8 cellular contexts compared by ENCODE assay signal in genomic region chr4:499563-499962, GRCh38. TPM values are rescaled to one million over a fixed set of nuclear protein-coding genes. Genes with fewer than 3 reads are reported as not detected.
DNase-seq lines count a peak whose midpoint lies in the region; ATAC-seq and TF ChIP-seq lines count a peak whose summit lies in the region.

No MANE protein-coding gene starts in this region.

- TF ChIP-seq CTCF in neural cell (IDR thresholded peaks at IDR 0.05; ENCODE audit: poor library complexity, severe bottlenecking), result no peak

- ATAC-seq in GM18505 (IDR thresholded peaks at IDR 0.05; ENCODE audit: unreplicated experiment), result peak; percentile 4
- no peak for ATAC-seq in GM19463 (IDR thresholded peaks at IDR 0.05; ENCODE audit: unreplicated experiment)

- no peaks in the 10 kb centered on the region for H3F3A ChIP-seq in neural cell (ENCODE audit: insufficient read depth, low read length, poor library complexity, severe bottlenecking)

- peaks cover 70% of the 10 kb centered on the region for H3K36me3 ChIP-seq in KOPT-K1 (ENCODE audit: insufficient read depth, low read length)
- H3K36me3 ChIP-seq in ectodermal cell (ENCODE audit: control insufficient read depth, insufficient read depth, low read length), result peaks cover 21% of the 10 kb centered on the region
- H3K36me3 ChIP-seq in neural cell (ENCODE audit: insufficient read depth, low read length), result peaks cover 5% of the 10 kb centered on the region

- H3K9me3 ChIP-seq in KOPT-K1 (ENCODE audit: insufficient read depth, low read length, poor library complexity, severe bottlenecking) (peaks cover 38% of the 10 kb centered on the region), ectodermal cell (ENCODE audit: control insufficient read depth, low read length) (no peaks in the 10 kb centered on the region), neural cell (ENCODE audit: low read length) (peaks cover 8% of the 10 kb centered on the region)

- H3K79me2 ChIP-seq in neural cell (replicated peaks; ENCODE audit: insufficient read depth, low read length), result peaks cover 52% of the 10 kb centered on the region

- DNase-seq in stimulated activated CD4-positive, alpha-beta T cell treated with anti-CD3 and anti-CD28 coated beads, Interleukin-15, amount 100 ng/mL, for 24 hours, result no peak
- no peak for DNase-seq in D341Med (ENCODE audit: low spot score)
- no peak for DNase-seq in NCI-H1105 (lab: John Stamatoyannopoulos, UW)

- peak overlapping the region; percentile 85 for H3K9ac ChIP-seq in neural cell (ENCODE audit: low read length)

- H3K27ac ChIP-seq in KOPT-K1 (ENCODE audit: low read depth, low read length, poor library complexity, severe bottlenecking) (peak overlapping the region; percentile 81), ectodermal cell (ENCODE audit: insufficient read depth, low read depth, low read length, poor library complexity, severe bottlenecking) (peak overlapping the region; percentile 56), neural cell (ENCODE audit: low read length) (peak overlapping the region; percentile 75)

- TF ChIP-seq EP300 in neural cell (conservative IDR thresholded peaks at IDR 0.05; ENCODE audit: poor library complexity, severe bottlenecking), result no peak

- H4K20me1 ChIP-seq in neural cell (ENCODE audit: insufficient read depth), result no peaks in the 10 kb centered on the region

- H3K4me3 ChIP-seq in ectodermal cell (ENCODE audit: insufficient read depth, low read depth, low read length) (peak overlapping the region; percentile 96), neural cell (ENCODE audit: low read length) (peak overlapping the region; percentile 86)

- peak overlapping the region; percentile 77 for H2AFZ ChIP-seq in neural cell (ENCODE audit: low read depth, low read length)

- no peak for TF ChIP-seq RAD21 in neural cell (conservative IDR thresholded peaks at IDR 0.05)

- WGBS in ectodermal cell, 2 experiments, result 3% methylated on average over 15 of the region's 15 CpGs

- H3K27me3 ChIP-seq in ectodermal cell (ENCODE audit: control insufficient read depth, insufficient read depth, low read length, poor library complexity, severe bottlenecking) (no peaks in the 10 kb centered on the region), neural cell (ENCODE audit: insufficient read depth, low read depth, low read length) (no peaks in the 10 kb centered on the region)

- no peaks in the 10 kb centered on the region for H3K9me2 ChIP-seq in neural cell (ENCODE audit: insufficient read depth, low read length)

- peak overlapping the region; percentile 99 for H3K4me2 ChIP-seq in neural cell (ENCODE audit: low read length)

- TF ChIP-seq POLR2A in GM18505 (IDR thresholded peaks at IDR 0.05; ENCODE audit: borderline replicate concordance, extremely low read depth, insufficient read depth, insufficient read length), result no peak

- peaks cover 13% of the 10 kb centered on the region for H3K4me1 ChIP-seq in ectodermal cell (ENCODE audit: control insufficient read depth, insufficient read depth, low read length)

TF ChIP-seq in neural cell, 6 proteins besides CTCF, POLR2A, EP300 and RAD21:
- TF ChIP-seq SMC3 (conservative IDR thresholded peaks at IDR 0.05; ENCODE audit: poor library complexity) (no peak), REST (IDR thresholded peaks at IDR 0.05; ENCODE audit: borderline replicate concordance) (no peak), MXI1 (conservative IDR thresholded peaks at IDR 0.05; ENCODE audit: poor library complexity, severe bottlenecking) (no peak), EZH2 (IDR thresholded peaks at IDR 0.05; ENCODE audit: borderline replicate concordance, insufficient read depth, low read length, poor library complexity, severe bottlenecking) (no peak), POLR2AphosphoS5 (IDR thresholded peaks at IDR 0.05) (no peak), TAF1 (IDR thresholded peaks at IDR 0.05; ENCODE audit: low read depth) (no peak)

RNA-seq across cellular contexts. Expression of gene PIGG, which starts 0.6 kb away (rescaled TPM):
- 73.9 TPM for polyA plus RNA-seq in ectodermal cell (2013, experiment 1 of 4)
- 82.2 TPM for polyA plus RNA-seq in ectodermal cell (2013, experiment 2 of 4)
- polyA plus RNA-seq in ectodermal cell (2013, experiment 3 of 4), result 59.1 TPM
- polyA plus RNA-seq in ectodermal cell (2013, experiment 4 of 4), result 61.6 TPM
- polyA plus RNA-seq in neural cell, result 53.5 and 60.4 TPM in 2 replicates
- polyA minus RNA-seq in neural cell, result 43.1 and 48.5 TPM in 2 replicates

RNA-seq across cellular contexts. Expression of gene ZNF721, which starts 0.6 kb away (rescaled TPM):
- polyA plus RNA-seq in ectodermal cell (2013, experiment 1 of 4), result 51.6 TPM
- polyA plus RNA-seq in ectodermal cell (2013, experiment 2 of 4), result 48.0 TPM
- 42.5 TPM for polyA plus RNA-seq in ectodermal cell (2013, experiment 3 of 4)
- 43.2 TPM for polyA plus RNA-seq in ectodermal cell (2013, experiment 4 of 4)
- 43.3 and 47.1 TPM in 2 replicates for polyA plus RNA-seq in neural cell
- polyA minus RNA-seq in neural cell, result 84.5 and 122 TPM in 2 replicates
